ENCODE assay signal across 20 cellular contexts in genomic region chr15:70351391-70351790, GRCh38.
"Had no signal": no experiment of that assay in that cellular context is flagged by ENCODE, and none has a peak within 500 bp of the region (broad histone marks: within the 10 kb centered on the region; RNA-seq: fewer than 3 reads in every experiment).

No MANE protein-coding gene starts in this region.

- DNase-seq: KBM-7, MV-4-11, NCI-H1092 treated with DMSO at 0.1 percent for 48 hours, NCI-H1436, NCI-H187, NCI-H2029, NCI-H2081 treated with DMSO at 0.1 percent for 48 hours, NCI-H2171, NCI-H226, NCI-H446, NCI-H510A, NCI-H524 treated with DMSO at 0.1 percent for 48 hours, NCI-H69, NCI-H774, SHP77, SK-N-SH, SW 1271 had no signal

- H3K27ac ChIP-seq: HL-60, RWPE1 had no signal

- H3K4me2 ChIP-seq: SK-N-SH had no signal

- H3K36me3 Mint-ChIP-seq: IgD-negative memory B cell had no signal

- H3K9ac ChIP-seq: SK-N-SH had no signal

- H3K27ac Mint-ChIP-seq: IgD-negative memory B cell had no signal

- H3K9me3 Mint-ChIP-seq: IgD-negative memory B cell had no signal

- H3K9me3 ChIP-seq: SK-N-SH had no signal
